Comparison of ENCODE assay signal across 20 cellular contexts in the genomic region with DNA sequence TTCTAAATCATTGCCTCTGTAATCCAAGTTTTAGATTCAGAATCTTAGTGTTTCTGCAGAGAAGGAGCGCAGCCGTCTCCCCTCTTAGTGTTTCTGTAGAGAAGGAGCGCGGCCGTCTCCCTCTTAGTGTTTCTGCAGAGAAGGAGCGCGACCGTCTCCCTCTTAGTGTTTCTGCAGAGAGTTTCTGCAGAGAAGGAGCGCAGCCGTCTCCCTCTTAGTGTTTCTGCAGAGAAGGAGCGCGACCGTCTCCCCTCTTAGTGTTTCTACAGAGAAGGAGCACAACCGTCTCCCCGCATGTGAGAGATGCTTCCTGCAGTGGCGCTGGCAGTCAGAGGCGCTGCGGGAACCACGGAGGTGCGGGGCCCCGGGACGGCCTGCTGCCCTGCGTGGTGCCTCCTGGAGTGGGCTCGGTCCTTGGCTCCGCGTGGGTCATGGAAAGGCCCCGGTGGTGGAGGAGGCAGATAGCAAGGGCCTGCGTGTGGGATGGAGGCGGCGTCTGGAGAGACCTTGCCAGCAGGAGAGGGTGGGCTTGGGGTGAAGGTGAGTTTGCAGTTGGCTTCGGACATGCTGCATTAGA.
"Had no signal": no experiment of that assay in that cellular context is flagged by ENCODE, and none has a peak within 500 bp of the region (broad histone marks: within the 10 kb centered on the region; RNA-seq: fewer than 3 reads in every experiment).

No MANE protein-coding gene starts in this region.

- H3K27me3 ChIP-seq: gastroesophageal sphincter, heart left ventricle, tibial artery had no signal

- H3K9me3 Mint-ChIP-seq: activated naive CD8-positive, alpha-beta T cell treated with anti-CD3 and anti-CD28 coated beads, Interleukin-2, amount 50 U/mL, for 24 hours; memory B cell; stimulated activated effector memory CD8-positive, alpha-beta T cell treated with anti-CD3 and anti-CD28 coated beads, Interleukin-12 subunit alpha, Interleukin-12 subunit beta, amount 100 ng/mL, for 72 hours; stimulated activated naive CD8-positive, alpha-beta T cell treated with anti-CD3 and anti-CD28 coated beads, Interleukin-15, amount 100 ng/mL, for 72 hours; T-cell had no signal

- DNase-seq: activated CD4-positive, alpha-beta T cell treated with anti-CD3 and anti-CD28 coated beads for 1 hour; activated naive CD4-positive, alpha-beta T cell; activated naive CD8-positive, alpha-beta T cell treated with anti-CD3 and anti-CD28 coated beads, Interleukin-2, amount 50 U/mL, for 24 hours; activated T-cell treated with anti-CD3 and anti-CD28 coated beads, Interleukin-2, amount 50 U/mL, for 1 hour; cerebellar nuclear complex; cortex of kidney; left ventricle myocardium inferior; occipital lobe; stimulated activated CD4-positive, alpha-beta T cell treated with anti-CD3 and anti-CD28 coated beads, Interleukin-1b, Interleukin-23, amount 100 ng/mL, for 48 hours; stimulated activated naive CD8-positive, alpha-beta T cell treated with anti-CD3 and anti-CD28 coated beads, Interleukin-15, amount 100 ng/mL, for 72 hours; T-cell had no signal

- FAIRE-seq: keratinocyte, TTC549 had no signal

- ATAC-seq: activated naive CD8-positive, alpha-beta T cell treated with anti-CD3 and anti-CD28 coated beads, Interleukin-2, amount 50 U/mL, for 24 hours; gastroesophageal sphincter; heart left ventricle; stimulated activated effector memory CD8-positive, alpha-beta T cell treated with anti-CD3 and anti-CD28 coated beads, Interleukin-12 subunit alpha, Interleukin-12 subunit beta, amount 100 ng/mL, for 72 hours; stimulated activated naive CD8-positive, alpha-beta T cell treated with anti-CD3 and anti-CD28 coated beads, Interleukin-15, amount 100 ng/mL, for 72 hours; T-cell had no signal

- H3K27me3 Mint-ChIP-seq: activated naive CD8-positive, alpha-beta T cell treated with anti-CD3 and anti-CD28 coated beads, Interleukin-2, amount 50 U/mL, for 24 hours; memory B cell; progenitor cell of endocrine pancreas; stimulated activated naive CD8-positive, alpha-beta T cell treated with anti-CD3 and anti-CD28 coated beads, Interleukin-15, amount 100 ng/mL, for 72 hours; T-cell had no signal

- H3K27ac Mint-ChIP-seq: activated naive CD8-positive, alpha-beta T cell treated with anti-CD3 and anti-CD28 coated beads, Interleukin-2, amount 50 U/mL, for 24 hours; memory B cell; progenitor cell of endocrine pancreas; stimulated activated naive CD8-positive, alpha-beta T cell treated with anti-CD3 and anti-CD28 coated beads, Interleukin-15, amount 100 ng/mL, for 72 hours; T-cell had no signal

- H3K4me1 ChIP-seq: gastroesophageal sphincter, heart left ventricle, left ventricle myocardium inferior, tibial artery had no signal

- H3K9me3 ChIP-seq: gastroesophageal sphincter, heart left ventricle, left ventricle myocardium inferior, tibial artery had no signal

- H3K4me3 Mint-ChIP-seq: activated naive CD8-positive, alpha-beta T cell treated with anti-CD3 and anti-CD28 coated beads, Interleukin-2, amount 50 U/mL, for 24 hours; memory B cell; stimulated activated effector memory CD8-positive, alpha-beta T cell treated with anti-CD3 and anti-CD28 coated beads, Interleukin-12 subunit alpha, Interleukin-12 subunit beta, amount 100 ng/mL, for 72 hours; stimulated activated naive CD8-positive, alpha-beta T cell treated with anti-CD3 and anti-CD28 coated beads, Interleukin-15, amount 100 ng/mL, for 72 hours; T-cell had no signal

- H3K27ac ChIP-seq: epithelial cell of prostate, gastroesophageal sphincter, heart left ventricle, left ventricle myocardium inferior, tibial artery had no signal

- H3K4me3 ChIP-seq: gastroesophageal sphincter, heart left ventricle, left ventricle myocardium inferior, tibial artery had no signal

- H3K4me1 Mint-ChIP-seq: activated naive CD8-positive, alpha-beta T cell treated with anti-CD3 and anti-CD28 coated beads, Interleukin-2, amount 50 U/mL, for 24 hours; stimulated activated naive CD8-positive, alpha-beta T cell treated with anti-CD3 and anti-CD28 coated beads, Interleukin-15, amount 100 ng/mL, for 72 hours had no signal
